1 cellular context compared by ENCODE assay signal in the genomic region with DNA sequence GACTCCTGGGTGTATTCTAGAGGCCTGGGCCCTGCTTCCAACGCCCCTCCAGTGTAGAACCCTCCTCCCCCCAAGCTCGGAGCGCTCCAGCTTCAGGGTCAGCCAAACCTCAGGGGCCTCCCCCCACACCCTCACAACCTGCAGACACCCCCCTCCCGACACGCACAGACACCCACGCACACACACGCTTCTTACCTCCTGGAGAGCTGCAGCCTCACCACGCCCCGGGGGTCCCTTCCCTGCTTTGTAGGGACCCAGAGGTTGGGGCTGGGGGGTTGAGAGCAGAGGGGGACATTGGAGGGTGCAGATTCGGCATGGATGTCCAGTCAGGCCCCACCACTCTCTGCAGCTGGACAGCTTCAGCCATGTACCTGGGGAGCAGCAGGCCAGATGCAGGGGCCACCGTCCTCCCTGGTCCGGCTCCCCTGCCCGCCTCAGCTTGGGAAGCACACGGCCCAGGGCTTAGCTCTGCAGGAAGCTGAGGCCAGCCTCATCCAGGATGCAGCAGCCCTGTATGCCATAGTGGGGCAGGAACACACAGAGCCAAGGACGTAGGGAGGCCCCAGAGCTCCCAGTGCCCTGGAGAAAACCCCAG.
TF ChIP-seq lines count a peak whose summit lies in the region.

No MANE protein-coding gene starts in this region.

TF ChIP-seq in HepG2, 621 proteins besides CTCF, POLR2A, EP300 and RAD21:
- TF ChIP-seq ZNF296 (CRISPR knock-in tag; conservative IDR thresholded peaks at IDR 0.05) (no peak), ZFX (CRISPR knock-in tag; IDR thresholded peaks at IDR 0.05; ENCODE audit: low read depth) (no peak), LRRFIP1 (CRISPR knock-in tag; conservative IDR thresholded peaks at IDR 0.05) (no peak), ZNF83 (CRISPR knock-in tag; IDR thresholded peaks at IDR 0.05; ENCODE audit: borderline replicate concordance) (0 out of 2 replicates have a peak, but pooled peaks have one; percentile 48), HES4 (CRISPR knock-in tag; IDR thresholded peaks at IDR 0.05; ENCODE audit: borderline replicate concordance) (no peak), ZNF607 (CRISPR knock-in tag; IDR thresholded peaks at IDR 0.05; ENCODE audit: borderline replicate concordance) (0 out of 2 replicates have a peak, but pooled peaks have one; percentile 5), ZNF557 (CRISPR knock-in tag; IDR thresholded peaks at IDR 0.05) (no peak), ZFP41 (CRISPR knock-in tag; IDR thresholded peaks at IDR 0.05; ENCODE audit: borderline replicate concordance) (no peak), HCFC1 (IDR thresholded peaks at IDR 0.05; ENCODE audit: low read depth, low read length) (no peak), ZBTB7B (CRISPR knock-in tag; IDR thresholded peaks at IDR 0.05) (no peak), NAIF1 (CRISPR knock-in tag; IDR thresholded peaks at IDR 0.05; ENCODE audit: borderline replicate concordance) (no peak), IKZF4 (CRISPR knock-in tag; IDR thresholded peaks at IDR 0.05; ENCODE audit: borderline replicate concordance, low read depth, not compliant biosample characterization) (no peak), EEA1 (CRISPR knock-in tag; IDR thresholded peaks at IDR 0.05; ENCODE audit: borderline replicate concordance) (no peak), ZNF567 (CRISPR knock-in tag; IDR thresholded peaks at IDR 0.05; ENCODE audit: borderline replicate concordance) (no peak), SP4 (CRISPR knock-in tag; IDR thresholded peaks at IDR 0.05) (no peak), CBX2 (IDR thresholded peaks at IDR 0.05; ENCODE audit: low read depth, low read length) (no peak), CBX2 (CRISPR knock-in tag; IDR thresholded peaks at IDR 0.05; ENCODE audit: low read depth) (no peak), SALL1 (CRISPR knock-in tag; IDR thresholded peaks at IDR 0.05) (0 out of 2 replicates have a peak, but pooled peaks have one; percentile 11), ZNF660 (CRISPR knock-in tag; IDR thresholded peaks at IDR 0.05; ENCODE audit: borderline replicate concordance, low read depth) (no peak), ZNF501 (CRISPR knock-in tag; IDR thresholded peaks at IDR 0.05) (0 out of 2 replicates have a peak, but pooled peaks have one; percentile 11), ZNF547 (CRISPR knock-in tag; IDR thresholded peaks at IDR 0.05) (no peak), ZNF549 (CRISPR knock-in tag; IDR thresholded peaks at IDR 0.05) (no peak), UBTF (CRISPR knock-in tag; IDR thresholded peaks at IDR 0.05) (0 out of 2 replicates have a peak, but pooled peaks have one; percentile 23), MAFF (IDR thresholded peaks at IDR 0.05; ENCODE audit: low read depth, low read length) (no peak), NR2F6 (IDR thresholded peaks at IDR 0.05) (no peak), NR2F6 (CRISPR knock-in tag; IDR thresholded peaks at IDR 0.05) (no peak), RBAK (CRISPR knock-in tag; IDR thresholded peaks at IDR 0.05) (no peak), MTERF4 (CRISPR knock-in tag; IDR thresholded peaks at IDR 0.05) (no peak), ZGPAT (CRISPR knock-in tag; IDR thresholded peaks at IDR 0.05) (no peak), NFATC3 (CRISPR knock-in tag; IDR thresholded peaks at IDR 0.05) (no peak), NFE2L2 (IDR thresholded peaks at IDR 0.05; ENCODE audit: low read length) (no peak), SETDB1 (CRISPR knock-in tag; IDR thresholded peaks at IDR 0.05; ENCODE audit: borderline replicate concordance) (no peak), ONECUT2 (CRISPR knock-in tag; IDR thresholded peaks at IDR 0.05) (no peak), ZMYM4 (CRISPR knock-in tag; IDR thresholded peaks at IDR 0.05) (no peak), ZNF792 (CRISPR knock-in tag; IDR thresholded peaks at IDR 0.05) (no peak), ZNF367 (CRISPR knock-in tag; IDR thresholded peaks at IDR 0.05; ENCODE audit: borderline replicate concordance) (no peak), FOXC1 (CRISPR knock-in tag; IDR thresholded peaks at IDR 0.05; ENCODE audit: borderline replicate concordance) (no peak), MIER3 (CRISPR knock-in tag; IDR thresholded peaks at IDR 0.05; ENCODE audit: borderline replicate concordance) (no peak)
- TF ChIP-seq, protein P1, sequence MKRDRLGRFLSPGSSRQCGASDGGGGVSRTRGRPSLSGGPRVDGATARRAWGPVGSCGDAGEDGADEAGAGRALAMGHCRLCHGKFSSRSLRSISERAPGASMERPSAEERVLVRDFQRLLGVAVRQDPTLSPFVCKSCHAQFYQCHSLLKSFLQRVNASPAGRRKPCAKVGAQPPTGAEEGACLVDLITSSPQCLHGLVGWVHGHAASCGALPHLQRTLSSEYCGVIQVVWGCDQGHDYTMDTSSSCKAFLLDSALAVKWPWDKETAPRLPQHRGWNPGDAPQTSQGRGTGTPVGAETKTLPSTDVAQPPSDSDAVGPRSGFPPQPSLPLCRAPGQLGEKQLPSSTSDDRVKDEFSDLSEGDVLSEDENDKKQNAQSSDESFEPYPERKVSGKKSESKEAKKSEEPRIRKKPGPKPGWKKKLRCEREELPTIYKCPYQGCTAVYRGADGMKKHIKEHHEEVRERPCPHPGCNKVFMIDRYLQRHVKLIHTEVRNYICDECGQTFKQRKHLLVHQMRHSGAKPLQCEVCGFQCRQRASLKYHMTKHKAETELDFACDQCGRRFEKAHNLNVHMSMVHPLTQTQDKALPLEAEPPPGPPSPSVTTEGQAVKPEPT (CRISPR knock-in tag; IDR thresholded peaks at IDR 0.05; ENCODE audit: low read depth), result no peak
- TF ChIP-seq, protein P2, sequence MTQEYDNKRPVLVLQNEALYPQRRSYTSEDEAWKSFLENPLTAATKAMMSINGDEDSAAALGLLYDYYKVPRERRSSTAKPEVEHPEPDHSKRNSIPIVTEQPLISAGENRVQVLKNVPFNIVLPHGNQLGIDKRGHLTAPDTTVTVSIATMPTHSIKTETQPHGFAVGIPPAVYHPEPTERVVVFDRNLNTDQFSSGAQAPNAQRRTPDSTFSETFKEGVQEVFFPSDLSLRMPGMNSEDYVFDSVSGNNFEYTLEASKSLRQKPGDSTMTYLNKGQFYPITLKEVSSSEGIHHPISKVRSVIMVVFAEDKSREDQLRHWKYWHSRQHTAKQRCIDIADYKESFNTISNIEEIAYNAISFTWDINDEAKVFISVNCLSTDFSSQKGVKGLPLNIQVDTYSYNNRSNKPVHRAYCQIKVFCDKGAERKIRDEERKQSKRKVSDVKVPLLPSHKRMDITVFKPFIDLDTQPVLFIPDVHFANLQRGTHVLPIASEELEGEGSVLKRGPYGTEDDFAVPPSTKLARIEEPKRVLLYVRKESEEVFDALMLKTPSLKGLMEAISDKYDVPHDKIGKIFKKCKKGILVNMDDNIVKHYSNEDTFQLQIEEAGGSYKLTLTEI (CRISPR knock-in tag; conservative IDR thresholded peaks at IDR 0.05), result no peak
- TF ChIP-seq, protein P3, sequence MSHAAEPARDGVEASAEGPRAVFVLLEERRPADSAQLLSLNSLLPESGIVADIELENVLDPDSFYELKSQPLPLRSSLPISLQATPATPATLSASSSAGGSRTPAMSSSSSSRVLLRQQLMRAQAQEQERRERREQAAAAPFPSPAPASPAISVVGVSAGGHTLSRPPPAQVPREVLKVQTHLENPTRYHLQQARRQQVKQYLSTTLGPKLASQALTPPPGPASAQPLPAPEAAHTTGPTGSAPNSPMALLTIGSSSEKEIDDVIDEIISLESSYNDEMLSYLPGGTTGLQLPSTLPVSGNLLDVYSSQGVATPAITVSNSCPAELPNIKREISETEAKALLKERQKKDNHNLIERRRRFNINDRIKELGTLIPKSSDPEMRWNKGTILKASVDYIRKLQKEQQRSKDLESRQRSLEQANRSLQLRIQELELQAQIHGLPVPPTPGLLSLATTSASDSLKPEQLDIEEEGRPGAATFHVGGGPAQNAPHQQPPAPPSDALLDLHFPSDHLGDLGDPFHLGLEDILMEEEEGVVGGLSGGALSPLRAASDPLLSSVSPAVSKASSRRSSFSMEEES (CRISPR knock-in tag; IDR thresholded peaks at IDR 0.05), result no peak
- TF ChIP-seq, protein P4, sequence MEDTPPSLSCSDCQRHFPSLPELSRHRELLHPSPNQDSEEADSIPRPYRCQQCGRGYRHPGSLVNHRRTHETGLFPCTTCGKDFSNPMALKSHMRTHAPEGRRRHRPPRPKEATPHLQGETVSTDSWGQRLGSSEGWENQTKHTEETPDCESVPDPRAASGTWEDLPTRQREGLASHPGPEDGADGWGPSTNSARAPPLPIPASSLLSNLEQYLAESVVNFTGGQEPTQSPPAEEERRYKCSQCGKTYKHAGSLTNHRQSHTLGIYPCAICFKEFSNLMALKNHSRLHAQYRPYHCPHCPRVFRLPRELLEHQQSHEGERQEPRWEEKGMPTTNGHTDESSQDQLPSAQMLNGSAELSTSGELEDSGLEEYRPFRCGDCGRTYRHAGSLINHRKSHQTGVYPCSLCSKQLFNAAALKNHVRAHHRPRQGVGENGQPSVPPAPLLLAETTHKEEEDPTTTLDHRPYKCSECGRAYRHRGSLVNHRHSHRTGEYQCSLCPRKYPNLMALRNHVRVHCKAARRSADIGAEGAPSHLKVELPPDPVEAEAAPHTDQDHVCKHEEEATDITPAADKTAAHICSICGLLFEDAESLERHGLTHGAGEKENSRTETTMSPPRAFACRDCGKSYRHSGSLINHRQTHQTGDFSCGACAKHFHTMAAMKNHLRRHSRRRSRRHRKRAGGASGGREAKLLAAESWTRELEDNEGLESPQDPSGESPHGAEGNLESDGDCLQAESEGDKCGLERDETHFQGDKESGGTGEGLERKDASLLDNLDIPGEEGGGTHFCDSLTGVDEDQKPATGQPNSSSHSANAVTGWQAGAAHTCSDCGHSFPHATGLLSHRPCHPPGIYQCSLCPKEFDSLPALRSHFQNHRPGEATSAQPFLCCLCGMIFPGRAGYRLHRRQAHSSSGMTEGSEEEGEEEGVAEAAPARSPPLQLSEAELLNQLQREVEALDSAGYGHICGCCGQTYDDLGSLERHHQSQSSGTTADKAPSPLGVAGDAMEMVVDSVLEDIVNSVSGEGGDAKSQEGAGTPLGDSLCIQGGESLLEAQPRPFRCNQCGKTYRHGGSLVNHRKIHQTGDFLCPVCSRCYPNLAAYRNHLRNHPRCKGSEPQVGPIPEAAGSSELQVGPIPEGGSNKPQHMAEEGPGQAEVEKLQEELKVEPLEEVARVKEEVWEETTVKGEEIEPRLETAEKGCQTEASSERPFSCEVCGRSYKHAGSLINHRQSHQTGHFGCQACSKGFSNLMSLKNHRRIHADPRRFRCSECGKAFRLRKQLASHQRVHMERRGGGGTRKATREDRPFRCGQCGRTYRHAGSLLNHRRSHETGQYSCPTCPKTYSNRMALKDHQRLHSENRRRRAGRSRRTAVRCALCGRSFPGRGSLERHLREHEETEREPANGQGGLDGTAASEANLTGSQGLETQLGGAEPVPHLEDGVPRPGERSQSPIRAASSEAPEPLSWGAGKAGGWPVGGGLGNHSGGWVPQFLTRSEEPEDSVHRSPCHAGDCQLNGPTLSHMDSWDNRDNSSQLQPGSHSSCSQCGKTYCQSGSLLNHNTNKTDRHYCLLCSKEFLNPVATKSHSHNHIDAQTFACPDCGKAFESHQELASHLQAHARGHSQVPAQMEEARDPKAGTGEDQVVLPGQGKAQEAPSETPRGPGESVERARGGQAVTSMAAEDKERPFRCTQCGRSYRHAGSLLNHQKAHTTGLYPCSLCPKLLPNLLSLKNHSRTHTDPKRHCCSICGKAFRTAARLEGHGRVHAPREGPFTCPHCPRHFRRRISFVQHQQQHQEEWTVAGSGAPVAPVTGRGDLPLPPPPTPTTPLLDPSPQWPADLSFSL (CRISPR knock-in tag; IDR thresholded peaks at IDR 0.05), result no peak
